ENCODE assay signal across 1 cellular context in genomic region chr1:192729500-192729899, GRCh38.
TF ChIP-seq lines count a peak whose summit lies in the region.

No MANE protein-coding gene starts in this region.

TF ChIP-seq in HepG2, 621 proteins besides CTCF, POLR2A, EP300 and RAD21 (continued from another document):
- TF ChIP-seq ZUFSP (CRISPR knock-in tag; IDR thresholded peaks at IDR 0.05; ENCODE audit: borderline replicate concordance), result no peak
